Comparison of ENCODE assay signal across 21 cellular contexts in the genomic region with DNA sequence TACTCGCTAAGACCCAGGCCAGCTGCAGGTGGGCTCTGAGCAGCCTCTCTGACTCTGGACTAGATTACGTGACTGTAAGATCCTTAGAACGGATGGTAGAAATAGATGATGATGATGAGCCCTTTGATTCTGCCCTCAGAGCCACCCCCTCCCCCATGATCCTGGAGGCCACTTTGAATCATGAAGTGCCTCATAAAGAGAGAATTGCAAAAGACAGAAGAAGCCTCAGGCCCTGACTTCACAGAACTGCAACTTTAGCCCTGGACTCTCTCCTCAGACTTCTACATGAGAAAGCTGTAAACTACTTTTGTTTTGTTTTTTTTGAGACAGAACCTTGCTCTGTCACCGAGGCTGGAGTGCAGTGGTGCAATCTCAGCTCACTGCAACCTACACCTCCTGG. TPM values are rescaled to one million over a fixed set of nuclear protein-coding genes. Genes with fewer than 3 reads are reported as not detected.
A peak's percentile ranks its signal among the peaks of the same experiment; 100 is the strongest.
DNase-seq lines count a peak whose midpoint lies in the region; ATAC-seq and TF ChIP-seq lines count a peak whose summit lies in the region.
"Had no signal": no experiment of that assay in that cellular context is flagged by ENCODE, and none has a peak within 500 bp of the region (broad histone marks: within the 10 kb centered on the region; RNA-seq: fewer than 3 reads in every experiment).

No MANE protein-coding gene starts in this region.

- no peaks in the 10 kb centered on the region for H3K9me3 Mint-ChIP-seq in activated CD4-positive, alpha-beta T cell treated with anti-CD3 and anti-CD28 coated beads for 36 hours (ENCODE audit: low read depth)
- no peaks in the 10 kb centered on the region for H3K9me3 Mint-ChIP-seq in CD4-positive, CD25-positive, alpha-beta regulatory T cell

- H3K4me1 ChIP-seq in CD4-positive, CD25-positive, alpha-beta regulatory T cell (ENCODE audit: control insufficient read depth, insufficient read depth, low read length, poor library complexity, severe bottlenecking) = peaks cover 29% of the 10 kb centered on the region
- H3K4me1 ChIP-seq in OCI-LY7 (ENCODE audit: insufficient read depth, low read length, poor library complexity, severe bottlenecking) = peaks cover 39% of the 10 kb centered on the region

- H3K27ac Mint-ChIP-seq in activated CD4-positive, alpha-beta T cell treated with anti-CD3 and anti-CD28 coated beads for 36 hours = no peak overlapping the region
- H3K27ac Mint-ChIP-seq in CD4-positive, CD25-positive, alpha-beta regulatory T cell = peak overlapping the region; percentile 9 to 95 (median 83)

- H3K36me3 ChIP-seq in CD4-positive, CD25-positive, alpha-beta regulatory T cell (ENCODE audit: control insufficient read depth, insufficient read depth, low read length) = no peaks in the 10 kb centered on the region
- no peaks in the 10 kb centered on the region for H3K36me3 ChIP-seq in OCI-LY7 (ENCODE audit: insufficient read depth, low read length)
- H3K36me3 ChIP-seq: SJCRH30 had no signal

- POLR2A ChIA-PET in activated CD4-positive, alpha-beta T cell treated with anti-CD3 and anti-CD28 coated beads for 36 hours (lab: Charles Lee) = interaction anchor here (1.5 kb wide), 1 partner anchor 32 kb away, joined by 3 read pairs; no protein-coding TSS in a partner anchor
- POLR2A ChIA-PET in OCI-LY7 (lab: Charles Lee) = no interaction called here

- H3K4me2 ChIP-seq in OCI-LY7 (ENCODE audit: low read length) = 0 out of 2 replicates have a peak overlapping the region, but pooled peaks have one; percentile 71

- no peak overlapping the region; the same call in 1 of the 2 replicates for H2AFZ ChIP-seq in OCI-LY7 (ENCODE audit: low read length)

- H3K27me3 Mint-ChIP-seq in activated CD4-positive, alpha-beta T cell treated with anti-CD3 and anti-CD28 coated beads for 36 hours = no peaks in the 10 kb centered on the region
- H3K27me3 Mint-ChIP-seq in CD4-positive, CD25-positive, alpha-beta regulatory T cell = no peaks in the 10 kb centered on the region

- no peaks in the 10 kb centered on the region for H3K9me3 ChIP-seq in CD4-positive, CD25-positive, alpha-beta regulatory T cell (ENCODE audit: control insufficient read depth in 2 of 2, low read length in 2 of 2)
- H3K9me3 ChIP-seq in OCI-LY7 (ENCODE audit: low read length) = no peaks in the 10 kb centered on the region
- H3K9me3 ChIP-seq: mucosa of descending colon, SJCRH30 had no signal

- intact Hi-C loops in activated CD4-positive, alpha-beta T cell treated with anti-CD3 and anti-CD28 coated beads for 36 hours (cut with DNase I, micrococcal nuclease) = no loop called here
- intact Hi-C loops in OCI-LY7 (cut with micrococcal nuclease; ENCODE audit: unreplicated experiment) = no loop called here

- CTCF ChIA-PET in activated CD4-positive, alpha-beta T cell treated with anti-CD3 and anti-CD28 coated beads for 36 hours (lab: Charles Lee) = interaction anchor here (1.1 to 2.1 kb wide), 3 partner anchors 17 to 145 kb away, joined by 3 to 6 read pairs (median 5); no protein-coding TSS in a partner anchor
- CTCF ChIA-PET in OCI-LY7 (lab: Charles Lee; ENCODE audit: unreplicated experiment) = no interaction called here

- no peak overlapping the region for H3K4me3 ChIP-seq in CD4-positive, CD25-positive, alpha-beta regulatory T cell (ENCODE audit: low read depth, low read length)
- H3K4me3 ChIP-seq in OCI-LY7 (ENCODE audit: low read depth, low read length, poor library complexity, severe bottlenecking) (no peak overlapping the region), foreskin fibroblast (ENCODE audit: low read depth in 1 of 2, low read length in 2 of 2) (no peak overlapping the region)
- H3K4me3 ChIP-seq: mucosa of descending colon, SJCRH30 had no signal

- DNase-seq in activated CD4-positive, alpha-beta T cell treated with anti-CD3 and anti-CD28 coated beads for 36 hours = peak; percentile 67
- no peak for DNase-seq in activated CD4-positive, alpha-beta T cell treated with anti-CD3 and anti-CD28 coated beads, Interleukin-2, amount 50 U/mL, for 4 hours
- no peak for DNase-seq in CD4-positive, CD25-positive, alpha-beta regulatory T cell
- DNase-seq in OCI-LY7 (ENCODE audit: low spot score) = no peak
- peak; percentile 55 to 69 for DNase-seq in foreskin fibroblast
- no peak for DNase-seq in NCI-H2227 treated with DMSO at 0.1 percent for 48 hours (lab: John Stamatoyannopoulos, UW)
- no peak for DNase-seq in putamen (ENCODE audit: low spot score)
- DNase-seq: activated CD4-positive, CD25-positive, alpha-beta regulatory T cell treated with anti-CD3 and anti-CD28 coated beads, Interleukin-2, amount 50 U/mL, for 72 hours; DMS79 treated with DMSO at 0.1 percent for 48 hours; glutamatergic neuron; left ventricle myocardium superior; mucosa of descending colon; NCI-H1048; NCI-H2081 treated with DMSO at 0.1 percent for 48 hours; NCI-H69; nucleus accumbens; SJCRH30; stimulated activated naive CD8-positive, alpha-beta T cell treated with anti-CD3 and anti-CD28 coated beads, Interleukin-15, Interleukin-2, amounts not matched to agents 100 U/mL and 50 U/mL, for 24 hours; trophoblast cell had no signal

- H3K9me2 ChIP-seq in OCI-LY7 (ENCODE audit: insufficient read depth, low read length) = no peaks in the 10 kb centered on the region

- ATAC-seq in activated CD4-positive, alpha-beta T cell treated with anti-CD3 and anti-CD28 coated beads for 36 hours = peak; percentile 44
- ATAC-seq in CD4-positive, CD25-positive, alpha-beta regulatory T cell (ENCODE audit: low read depth in 2 of 2) = no peak
- no peak for ATAC-seq in HG02759 (IDR thresholded peaks at IDR 0.05; ENCODE audit: unreplicated experiment)
- ATAC-seq: esophagus mucosa; left ventricle myocardium superior; mucosa of descending colon; stimulated activated naive CD8-positive, alpha-beta T cell treated with anti-CD3 and anti-CD28 coated beads, Interleukin-15, Interleukin-2, amounts not matched to agents 100 U/mL and 50 U/mL, for 24 hours had no signal

- BruUV-seq in OCI-LY7 (replicated peaks; lab: Mats Ljungman, UMichigan) = no TSS peak

- no peak overlapping the region for H3K4me3 Mint-ChIP-seq in activated CD4-positive, alpha-beta T cell treated with anti-CD3 and anti-CD28 coated beads for 36 hours
- H3K4me3 Mint-ChIP-seq in CD4-positive, CD25-positive, alpha-beta regulatory T cell = peak overlapping the region in 2 of 4 donors; percentile 14 to 38

- H4K20me1 ChIP-seq in OCI-LY7 (ENCODE audit: insufficient read depth, low read length) = no peaks in the 10 kb centered on the region

- TF ChIP-seq CTCF in OCI-LY7 (conservative IDR thresholded peaks at IDR 0.05; ENCODE audit: low read length) (no peak), foreskin fibroblast (IDR thresholded peaks at IDR 0.05; ENCODE audit: low read depth, low read length) (no peak)

- no peaks in the 10 kb centered on the region for H3K27me3 ChIP-seq in CD4-positive, CD25-positive, alpha-beta regulatory T cell (ENCODE audit: control insufficient read depth, insufficient read depth, low read length)
- H3K27me3 ChIP-seq: SJCRH30 had no signal

- H3K79me2 ChIP-seq in OCI-LY7 (ENCODE audit: insufficient read depth, low read depth, low read length) = no peaks in the 10 kb centered on the region

- H3K36me3 Mint-ChIP-seq in activated CD4-positive, alpha-beta T cell treated with anti-CD3 and anti-CD28 coated beads for 36 hours (ENCODE audit: low read depth) = no peaks in the 10 kb centered on the region
- H3K36me3 Mint-ChIP-seq in CD4-positive, CD25-positive, alpha-beta regulatory T cell = no peaks in the 10 kb centered on the region

- peaks cover 64% of the 10 kb centered on the region for H3K4me1 Mint-ChIP-seq in activated CD4-positive, alpha-beta T cell treated with anti-CD3 and anti-CD28 coated beads for 36 hours
- peaks cover 24 to 67% (median 33%) of the 10 kb centered on the region in 4 donors for H3K4me1 Mint-ChIP-seq in CD4-positive, CD25-positive, alpha-beta regulatory T cell

- H3K27ac ChIP-seq in CD4-positive, CD25-positive, alpha-beta regulatory T cell (ENCODE audit: insufficient read depth, low read length, poor library complexity, severe bottlenecking) = no peak overlapping the region
- no peak overlapping the region for H3K27ac ChIP-seq in OCI-LY7 (ENCODE audit: low read depth, low read length, poor library complexity, severe bottlenecking)
- H3K27ac ChIP-seq: SJCRH30 had no signal

RNA-seq across cellular contexts. Expression of a gene that starts 15.4 kb away (rescaled TPM):
- 10 to 100 TPM; 15.0 to 17.3 TPM for total RNA-seq in activated CD4-positive, alpha-beta T cell treated with anti-CD3 and anti-CD28 coated beads for 36 hours
- total RNA-seq in CD4-positive, CD25-positive, alpha-beta regulatory T cell = 26.3 TPM
- polyA plus RNA-seq in CD4-positive, CD25-positive, alpha-beta regulatory T cell = under 1 TPM; 0.22 to 0.30 (median 0.26) TPM
- 11.9 and 14.7 TPM in 2 replicates for total RNA-seq in OCI-LY7 (2014; rRNA removed; shearing (Covaris generic))
- total RNA-seq in OCI-LY7 (2022) = 24.8 and 25.2 TPM in 2 replicates

RNA-seq across cellular contexts. Expression of a gene that starts 42.7 kb away (rescaled TPM):
- total RNA-seq in activated CD4-positive, alpha-beta T cell treated with anti-CD3 and anti-CD28 coated beads for 36 hours = 100 to 1,000 TPM in 1 of 2 experiments, 10 to 100 TPM in 1; 97.6 to 119 TPM
- 43.5 TPM for total RNA-seq in CD4-positive, CD25-positive, alpha-beta regulatory T cell
- 100 to 1,000 TPM; 182 to 226 (median 205) TPM for polyA plus RNA-seq in CD4-positive, CD25-positive, alpha-beta regulatory T cell
- 57.1 and 73.4 TPM in 2 replicates for total RNA-seq in OCI-LY7 (2014; rRNA removed; shearing (Covaris generic))
- 91.8 and 95.8 TPM in 2 replicates for total RNA-seq in OCI-LY7 (2022)

Comparison
In these comparisons a context has a peak if more than half of its experiments do, and no peak if none do; other contexts are left out.
1. DNase-seq: peak in activated CD4-positive, alpha-beta T cell treated with anti-CD3 and anti-CD28 coated beads for 36 hours (single experiment) and foreskin fibroblast (2 of 2); none in activated CD4-positive, alpha-beta T cell treated with anti-CD3 and anti-CD28 coated beads, Interleukin-2, amount 50 U/mL, for 4 hours (0 of 2), CD4-positive, CD25-positive, alpha-beta regulatory T cell (0 of 3), OCI-LY7 (single experiment), NCI-H2227 treated with DMSO at 0.1 percent for 48 hours (single experiment) and putamen (single experiment).